ENCODE assay signal across 25 cellular contexts in genomic region chr6:3398165-3398562, GRCh38. TPM values are rescaled to one million over a fixed set of nuclear protein-coding genes. Genes with fewer than 3 reads are reported as not detected.
DNase-seq lines count a peak whose midpoint lies in the region; ATAC-seq and TF ChIP-seq lines count a peak whose summit lies in the region.
"Had no signal": no experiment of that assay in that cellular context is flagged by ENCODE, and none has a peak within 500 bp of the region (broad histone marks: within the 10 kb centered on the region; RNA-seq: fewer than 3 reads in every experiment).

No MANE protein-coding gene starts in this region.

- 47% methylated on average over 3 of the region's 3 CpGs for WGBS in mesenchymal stem cell

- peak overlapping the region in 1 of 2 donors; percentile 64 for H3K9ac ChIP-seq in colonic mucosa (ENCODE audit: low read depth in 2 of 2, low read length in 2 of 2)
- peak overlapping the region; percentile 58 for H3K9ac ChIP-seq in mesenchymal stem cell (ENCODE audit: low read length)
- H3K9ac ChIP-seq: parathyroid adenoma had no signal

- H3K18ac ChIP-seq in mesenchymal stem cell (ENCODE audit: low read depth in 1 of 2, low read length in 2 of 2): no peak overlapping the region

- POLR2A ChIA-PET in Caco-2 (lab: Charles Lee): no interaction called here

- H3K27me3 ChIP-seq in Caco-2 (replicated peaks; ENCODE audit: control insufficient read depth, insufficient read depth, low read length): no peaks in the 10 kb centered on the region
- no peaks in the 10 kb centered on the region for H3K27me3 ChIP-seq in colonic mucosa
- H3K27me3 ChIP-seq in mesenchymal stem cell (ENCODE audit: control insufficient read depth in 1 of 2, insufficient read depth in 1 of 2, low read length in 2 of 2): no peaks in the 10 kb centered on the region
- H3K27me3 ChIP-seq: adrenal gland, gastrocnemius medialis, testis had no signal

- no peak overlapping the region for H3K14ac ChIP-seq in mesenchymal stem cell (ENCODE audit: low read length in 2 of 2)

- H4K91ac ChIP-seq in mesenchymal stem cell (ENCODE audit: low read length): no peak overlapping the region

- no peaks in the 10 kb centered on the region for H3K79me1 ChIP-seq in mesenchymal stem cell (replicated peaks; ENCODE audit: low read length, poor library complexity, severe bottlenecking)

- H3K27ac Mint-ChIP-seq in Caco-2 (ENCODE audit: unreplicated experiment): peak overlapping the region; percentile 33
- H3K27ac Mint-ChIP-seq: activated B cell treated with CpG ODN at 0.5 μM for 24 hours; B cell; CD8-positive, alpha-beta T cell; naive thymus-derived CD8-positive, alpha-beta T cell; stimulated activated memory B cell treated with anti-CD40 and anti-IgM and Interleukin-4, amounts not matched to agents 10 μg/mL and 1 μg/mL and 100 μg/mL, for 72 hours had no signal

- no peak overlapping the region for H4K8ac ChIP-seq in mesenchymal stem cell (ENCODE audit: low read length)

- CTCF ChIA-PET in Caco-2 (lab: Charles Lee): interaction anchor here (0.5 kb wide), 1 partner anchor 399 kb away, joined by 5 read pairs; no protein-coding TSS in a partner anchor

- peaks cover 39% of the 10 kb centered on the region for H3K36me3 Mint-ChIP-seq in Caco-2 (ENCODE audit: insufficient read depth, unreplicated experiment)
- H3K36me3 Mint-ChIP-seq: CD8-positive, alpha-beta T cell; stimulated activated memory B cell treated with anti-CD40 and anti-IgM and Interleukin-4, amounts not matched to agents 10 μg/mL and 1 μg/mL and 100 μg/mL, for 72 hours had no signal

- H3K4me1 ChIP-seq in Caco-2: peaks cover 68% of the 10 kb centered on the region
- peaks cover 13% of the 10 kb centered on the region for H3K4me1 ChIP-seq in colonic mucosa
- H3K4me1 ChIP-seq in mesenchymal stem cell (ENCODE audit: control insufficient read depth, insufficient read depth, low read depth, low read length): peaks cover 11% of the 10 kb centered on the region
- H3K4me1 ChIP-seq: testis had no signal

- H2AFZ ChIP-seq in mesenchymal stem cell (ENCODE audit: low read depth, low read length): no peak overlapping the region
- H2AFZ ChIP-seq: parathyroid adenoma had no signal

- peaks cover 40% of the 10 kb centered on the region for H3K4me1 Mint-ChIP-seq in Caco-2 (ENCODE audit: low read depth, unreplicated experiment)
- H3K4me1 Mint-ChIP-seq: stimulated activated memory B cell treated with anti-CD40 and anti-IgM and Interleukin-4, amounts not matched to agents 10 μg/mL and 1 μg/mL and 100 μg/mL, for 72 hours had no signal

- H3K4ac ChIP-seq in mesenchymal stem cell (ENCODE audit: low read depth in 1 of 2, low read length in 2 of 2): no peak overlapping the region

- no peak overlapping the region for H2BK15ac ChIP-seq in mesenchymal stem cell (ENCODE audit: low read depth, poor library complexity, severe bottlenecking)

- intact Hi-C loops in Caco-2 (cut with micrococcal nuclease; ENCODE audit: unreplicated experiment): no loop called here
- intact Hi-C loops in colonic mucosa (cut with DNase I): no loop called here
- intact Hi-C loops in sciatic nerve (cut with DNase I): no loop called here

- DNase-seq in Caco-2 (no peak), colonic mucosa (no peak), mesenchymal stem cell (no peak), sciatic nerve (ENCODE audit: low spot score) (no peak), NCI-H345 (lab: John Stamatoyannopoulos, UW) (no peak), D341Med (ENCODE audit: low spot score) (no peak), NCI-H2107 (lab: John Stamatoyannopoulos, UW) (no peak)
- no peak for DNase-seq in stimulated activated naive CD4-positive, alpha-beta T cell treated with Interleukin-2 at 50 U/mL for 16 hours (lab: John Stamatoyannopoulos, UW)
- DNase-seq: activated B cell treated with CpG ODN at 0.5 μM for 24 hours; activated CD4-positive, alpha-beta T cell treated with anti-CD3 and anti-CD28 coated beads, Interleukin-2, amount 50 U/mL, for 1 hour; activated T-cell treated with anti-CD3 and anti-CD28 coated beads, Interleukin-2, amount 50 U/mL, for 4 hours; adrenal gland; CD8-positive, alpha-beta T cell; gastrocnemius medialis; H7; naive thymus-derived CD8-positive, alpha-beta T cell; NCI-H1092 treated with DMSO at 0.1 percent for 48 hours; NCI-H2029; NCI-H2227 treated with DMSO at 0.1 percent for 48 hours; right cardiac atrium; stimulated activated CD4-positive, alpha-beta T cell treated with anti-CD3 and anti-CD28 coated beads, Interleukin-4, amount 100 ng/mL, for 4 hours; testis had no signal

- no peak overlapping the region for H2BK12ac ChIP-seq in mesenchymal stem cell (ENCODE audit: low read length in 2 of 2)

- no peaks in the 10 kb centered on the region for H3K9me3 ChIP-seq in Caco-2
- no peaks in the 10 kb centered on the region for H3K9me3 ChIP-seq in colonic mucosa
- no peaks in the 10 kb centered on the region for H3K9me3 ChIP-seq in mesenchymal stem cell (ENCODE audit: control insufficient read depth, low read length)
- H3K9me3 ChIP-seq: adrenal gland, gastrocnemius medialis, testis had no signal

- H2BK120ac ChIP-seq in mesenchymal stem cell (ENCODE audit: low read depth, low read length): no peak overlapping the region

- H3K23ac ChIP-seq in mesenchymal stem cell (ENCODE audit: low read length in 2 of 2): no peak overlapping the region

- H3K4me2 ChIP-seq in mesenchymal stem cell (ENCODE audit: low read length, poor library complexity, severe bottlenecking): no peak overlapping the region

- no peak overlapping the region for H3K4me3 ChIP-seq in Caco-2 (ENCODE audit: low read depth, low read length)
- H3K4me3 ChIP-seq in colonic mucosa: no peak overlapping the region
- no peak overlapping the region for H3K4me3 ChIP-seq in mesenchymal stem cell (ENCODE audit: insufficient read depth in 1 of 2, low read depth in 1 of 2, low read length in 2 of 2)
- H3K4me3 ChIP-seq: adrenal gland, gastrocnemius medialis, testis had no signal

- H3K27ac ChIP-seq in colonic mucosa (peak overlapping the region; percentile 78), mesenchymal stem cell (ENCODE audit: low read length, poor library complexity, severe bottlenecking) (no peak overlapping the region)
- H3K27ac ChIP-seq: adrenal gland, gastrocnemius medialis, parathyroid adenoma, testis had no signal

- H3K27me3 Mint-ChIP-seq in Caco-2 (ENCODE audit: insufficient read depth, unreplicated experiment): no peaks in the 10 kb centered on the region
- H3K27me3 Mint-ChIP-seq: activated B cell treated with CpG ODN at 0.5 μM for 24 hours; naive thymus-derived CD8-positive, alpha-beta T cell had no signal

- H3K9me3 Mint-ChIP-seq in Caco-2 (ENCODE audit: unreplicated experiment): no peaks in the 10 kb centered on the region
- H3K9me3 Mint-ChIP-seq: activated B cell treated with CpG ODN at 0.5 μM for 24 hours; activated T-cell treated with anti-CD3 and anti-CD28 coated beads, Interleukin-2, amount 50 U/mL, for 4 hours; CD8-positive, alpha-beta T cell; naive thymus-derived CD8-positive, alpha-beta T cell; stimulated activated memory B cell treated with anti-CD40 and anti-IgM and Interleukin-4, amounts not matched to agents 10 μg/mL and 1 μg/mL and 100 μg/mL, for 72 hours had no signal

- H3K4me3 Mint-ChIP-seq in Caco-2 (ENCODE audit: unreplicated experiment): no peak overlapping the region
- H3K4me3 Mint-ChIP-seq: activated B cell treated with CpG ODN at 0.5 μM for 24 hours; activated T-cell treated with anti-CD3 and anti-CD28 coated beads, Interleukin-2, amount 50 U/mL, for 4 hours; B cell; CD8-positive, alpha-beta T cell; naive thymus-derived CD8-positive, alpha-beta T cell; stimulated activated memory B cell treated with anti-CD40 and anti-IgM and Interleukin-4, amounts not matched to agents 10 μg/mL and 1 μg/mL and 100 μg/mL, for 72 hours had no signal

- H2BK5ac ChIP-seq in mesenchymal stem cell (ENCODE audit: low read depth, low read length, poor library complexity, severe bottlenecking): no peak overlapping the region

- peak; percentile 53 for ATAC-seq in sciatic nerve
- ATAC-seq: activated T-cell treated with anti-CD3 and anti-CD28 coated beads, Interleukin-2, amount 50 U/mL, for 4 hours; CD8-positive, alpha-beta T cell; gastrocnemius medialis; naive thymus-derived CD8-positive, alpha-beta T cell; right cardiac atrium; stimulated activated memory B cell treated with anti-CD40 and anti-IgM and Interleukin-4, amounts not matched to agents 10 μg/mL and 1 μg/mL and 100 μg/mL, for 72 hours had no signal

- no peak for TF ChIP-seq CTCF in Caco-2 (IDR thresholded peaks at IDR 0.05; ENCODE audit: insufficient read depth in 1 of 2, low read depth in 1 of 2, low read length in 1 of 2, severe bottlenecking in 1 of 2, unreplicated experiment in 1 of 2)
- TF ChIP-seq CTCF in colonic mucosa (IDR thresholded peaks at IDR 0.05): no peak

- no peak overlapping the region for H2AK5ac ChIP-seq in mesenchymal stem cell (ENCODE audit: low read length, severe bottlenecking)

- H3K36me3 ChIP-seq in Caco-2 (ENCODE audit: control insufficient read depth, insufficient read depth, low read length) (no peaks in the 10 kb centered on the region), colonic mucosa (no peaks in the 10 kb centered on the region), mesenchymal stem cell (ENCODE audit: control insufficient read depth in 1 of 2, insufficient read depth in 2 of 2, low read depth in 1 of 2, low read length in 2 of 2) (peaks cover 0 to 22% of the 10 kb centered on the region in 2 experiments)
- H3K36me3 ChIP-seq: adrenal gland, gastrocnemius medialis had no signal

- no TSS peak for BruUV-seq in Caco-2 (replicated peaks; lab: Mats Ljungman, UMichigan)

RNA-seq across cellular contexts. Expression of gene SLC22A23, which starts 58.7 kb away (rescaled TPM):
- total RNA-seq in Caco-2 (2022) (44.9 and 45.5 TPM in 2 replicates), colonic mucosa (10 to 100 TPM; 85.7 to 89.5 TPM), sciatic nerve (10.3 TPM)
- 0.03 TPM for polyA plus RNA-seq in mesenchymal stem cell (2013, experiment 1 of 2)
- polyA plus RNA-seq in mesenchymal stem cell (2013, experiment 2 of 2): 0.03 TPM
